Comparison of ENCODE assay signal across 8 cellular contexts in the genomic region with DNA sequence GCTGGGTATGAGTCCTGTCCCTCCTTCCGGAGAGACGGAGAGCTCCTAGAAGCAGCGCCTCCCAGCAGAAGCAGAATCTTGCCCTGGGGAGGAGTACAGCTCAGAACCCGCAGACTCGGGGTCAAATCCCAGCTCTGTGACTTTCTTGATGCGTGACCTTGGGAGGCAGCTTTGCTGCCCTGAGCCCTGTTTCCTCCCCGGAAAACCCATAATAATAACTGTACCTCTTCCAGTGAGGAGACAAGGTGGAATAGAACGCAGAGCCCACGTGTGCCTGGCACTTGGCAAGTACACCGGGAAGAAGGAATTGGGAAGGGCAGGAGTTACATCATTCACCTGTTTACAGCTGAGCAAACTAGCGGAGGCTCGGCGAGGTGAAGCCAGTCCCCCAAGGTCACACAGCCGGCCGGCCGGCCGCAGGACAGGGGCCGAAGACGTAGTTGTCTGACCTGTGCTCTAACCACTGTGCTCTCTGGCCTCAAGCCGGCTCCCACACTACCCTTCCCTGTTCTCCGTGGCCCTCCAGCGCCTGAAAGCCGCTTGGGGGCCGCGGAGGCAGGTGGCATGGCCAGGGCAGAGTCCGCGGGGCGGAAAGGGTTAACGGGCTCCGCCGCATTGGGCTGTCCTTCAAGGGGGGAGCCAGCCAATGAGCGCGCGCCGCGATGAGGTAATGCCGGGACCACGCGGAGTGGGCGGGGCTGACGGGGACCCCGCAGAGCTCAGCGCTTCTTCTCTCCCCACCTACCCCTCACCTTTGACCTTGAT.
DNase-seq lines count a peak whose midpoint lies in the region; TF ChIP-seq lines count a peak whose summit lies in the region.

No MANE protein-coding gene starts in this region.

- H3K9me3 ChIP-seq in mononuclear cell (ENCODE audit: low read depth, low read length) = no peaks in the 10 kb centered on the region

- DNase-seq in COLO668 (lab: John Stamatoyannopoulos, UW; ENCODE audit: unreplicated experiment) (peak; percentile 89), HUDEP-2 (lab: John Stamatoyannopoulos, UW; ENCODE audit: unreplicated experiment in 76 of 76) (peak in 72 of 76 experiments; percentile 17 to 90 (median 76)), OCI-M1 (lab: John Stamatoyannopoulos, UW) (peak; percentile 89), erythroblast (lab: John Stamatoyannopoulos, UW) (peak; percentile 80 to 89), KG1 (lab: John Stamatoyannopoulos, UW) (no peak)
- peak; percentile 90 to 92 for DNase-seq in activated T-cell treated with anti-CD3 and anti-CD28 coated beads, Interleukin-2, amount 50 U/mL, for 48 hours
- peak; percentile 68 to 70 for DNase-seq in stimulated activated CD8-positive, alpha-beta memory T cell treated with anti-CD3 and anti-CD28 coated beads, Interleukin-15, amount 100 ng/mL, for 4 hours (ENCODE audit: low read depth in 2 of 2)

- peak; percentile 30 for TF ChIP-seq POLR2A in erythroblast (IDR thresholded peaks at IDR 0.05; ENCODE audit: low read length)

- peak overlapping the region; percentile 50 for H3K4me3 ChIP-seq in mononuclear cell (ENCODE audit: low read length)

- peaks cover 39% of the 10 kb centered on the region for H3K4me1 ChIP-seq in mononuclear cell (ENCODE audit: insufficient read depth, low read length)

- H3K27me3 ChIP-seq in mononuclear cell (ENCODE audit: insufficient read depth, low read length) = no peaks in the 10 kb centered on the region
